ENCODE assay signal across 1 cellular context in genomic region chr19:37930416-37930815, GRCh38.
TF ChIP-seq lines count a peak whose summit lies in the region.

No MANE protein-coding gene starts in this region.

TF ChIP-seq in HepG2, 621 proteins besides CTCF, POLR2A, EP300 and RAD21:
- TF ChIP-seq TEAD3 (CRISPR knock-in tag; optimal IDR thresholded peaks at IDR 0.05; ENCODE audit: borderline replicate concordance) (peak; percentile 66), ZNF337 (CRISPR knock-in tag; IDR thresholded peaks at IDR 0.05; ENCODE audit: borderline replicate concordance, low read depth) (no peak)
